ENCODE assay signal across 8 cellular contexts in genomic region chr6:392441-393390, GRCh38. TPM values are rescaled to one million over a fixed set of nuclear protein-coding genes. Genes with fewer than 3 reads are reported as not detected.
DNase-seq lines count a peak whose midpoint lies in the region; ATAC-seq and TF ChIP-seq lines count a peak whose summit lies in the region.

No MANE protein-coding gene starts in this region.

- no peaks in the 10 kb centered on the region for H3K36me3 ChIP-seq in skeletal muscle satellite cell (ENCODE audit: insufficient read depth, low read length)

- DNase-seq in activated CD8-positive, alpha-beta T cell treated with anti-CD3 and anti-CD28 coated beads, Interleukin-2, amount 10 ng/mL, durations not matched to agents 7 days and 5 days: peak; percentile 69
- DNase-seq in left ventricle myocardium superior (no peak), AG20443 (ENCODE audit: low spot score) (no peak)

- POLR2A ChIA-PET in activated CD8-positive, alpha-beta T cell treated with anti-CD3 and anti-CD28 coated beads, Interleukin-2, amount 10 ng/mL, durations not matched to agents 7 days and 5 days (lab: Charles Lee): interaction anchor here (0.5 to 10.4 kb wide), 50 partner anchors 9 to 319 kb away, joined by 3 to 231 read pairs (median 5); partner anchors contain the start of gene DUSP22

- ATAC-seq in activated CD8-positive, alpha-beta T cell treated with anti-CD3 and anti-CD28 coated beads, Interleukin-2, amount 10 ng/mL, durations not matched to agents 7 days and 5 days: peak; percentile 32
- ATAC-seq in left ventricle myocardium superior (peak; percentile 36), HG02798 (IDR thresholded peaks at IDR 0.05; ENCODE audit: poor library complexity, unreplicated experiment) (no peak), HG03280 (IDR thresholded peaks at IDR 0.05; ENCODE audit: unreplicated experiment) (no peak), HG02759 (IDR thresholded peaks at IDR 0.05; ENCODE audit: unreplicated experiment) (no peak)

- peak overlapping the region; percentile 39 for H3K4me3 ChIP-seq in skeletal muscle satellite cell (ENCODE audit: low read length)

- no peaks in the 10 kb centered on the region for H3K9me3 ChIP-seq in skeletal muscle satellite cell (replicated peaks; ENCODE audit: low read length)

- H3K4me2 ChIP-seq in skeletal muscle satellite cell (ENCODE audit: low read length): peak overlapping the region; percentile 75

- H3K4me1 Mint-ChIP-seq in activated CD8-positive, alpha-beta T cell treated with anti-CD3 and anti-CD28 coated beads, Interleukin-2, amount 10 ng/mL, durations not matched to agents 7 days and 5 days (ENCODE audit: low read depth): peaks cover 60% of the 10 kb centered on the region

- H3K36me3 Mint-ChIP-seq in activated CD8-positive, alpha-beta T cell treated with anti-CD3 and anti-CD28 coated beads, Interleukin-2, amount 10 ng/mL, durations not matched to agents 7 days and 5 days (ENCODE audit: low read depth): peaks cover 46% of the 10 kb centered on the region

- no peak overlapping the region for H3K9ac ChIP-seq in skeletal muscle satellite cell (ENCODE audit: low read depth, low read length)

- CTCF ChIA-PET in activated CD8-positive, alpha-beta T cell treated with anti-CD3 and anti-CD28 coated beads, Interleukin-2, amount 10 ng/mL, durations not matched to agents 7 days and 5 days (lab: Charles Lee): interaction anchor here (0.7 to 9.7 kb wide), 20 partner anchors 7 to 212 kb away, joined by 3 to 85 read pairs (median 4); no protein-coding TSS in a partner anchor

- H3K4me3 Mint-ChIP-seq in activated CD8-positive, alpha-beta T cell treated with anti-CD3 and anti-CD28 coated beads, Interleukin-2, amount 10 ng/mL, durations not matched to agents 7 days and 5 days: peak overlapping the region; percentile 86

- intact Hi-C loops in left ventricle myocardium superior (cut with micrococcal nuclease): no loop called here

- TF ChIP-seq POLR2A in GM19099 (IDR thresholded peaks at IDR 0.05; ENCODE audit: extremely low read depth, insufficient read length, low read depth): peak; percentile 58

- H3K9me3 Mint-ChIP-seq in activated CD8-positive, alpha-beta T cell treated with anti-CD3 and anti-CD28 coated beads, Interleukin-2, amount 10 ng/mL, durations not matched to agents 7 days and 5 days (ENCODE audit: insufficient read depth): no peaks in the 10 kb centered on the region

- peak overlapping the region; percentile 94 for H3K27ac Mint-ChIP-seq in activated CD8-positive, alpha-beta T cell treated with anti-CD3 and anti-CD28 coated beads, Interleukin-2, amount 10 ng/mL, durations not matched to agents 7 days and 5 days

- peaks cover 94% of the 10 kb centered on the region for H3K27me3 ChIP-seq in skeletal muscle satellite cell (ENCODE audit: control insufficient read depth, insufficient read depth, low read length)

- no peaks in the 10 kb centered on the region for H3K27me3 Mint-ChIP-seq in activated CD8-positive, alpha-beta T cell treated with anti-CD3 and anti-CD28 coated beads, Interleukin-2, amount 10 ng/mL, durations not matched to agents 7 days and 5 days (ENCODE audit: low read depth)

- peaks cover 22% of the 10 kb centered on the region for H3K4me1 ChIP-seq in skeletal muscle satellite cell (ENCODE audit: control insufficient read depth, insufficient read depth, low read length)

RNA-seq across cellular contexts. Expression of gene IRF4, which starts 1.2 kb away (rescaled TPM):
- 10 to 100 TPM; 91.2 to 95.2 TPM for total RNA-seq in activated CD8-positive, alpha-beta T cell treated with anti-CD3 and anti-CD28 coated beads, Interleukin-2, amount 10 ng/mL, durations not matched to agents 7 days and 5 days
- 0.32 TPM for total RNA-seq in left ventricle myocardium superior
- total RNA-seq in skeletal muscle satellite cell (2012; rRNA removed): 0.22 and 4.8 TPM in 2 replicates

Comparison
In these comparisons a context has a peak if more than half of its experiments do, and no peak if none do; other contexts are left out.
1. ATAC-seq: peak in activated CD8-positive, alpha-beta T cell treated with anti-CD3 and anti-CD28 coated beads, Interleukin-2, amount 10 ng/mL, durations not matched to agents 7 days and 5 days (single experiment) and left ventricle myocardium superior (single experiment); none in HG02798 (single experiment), HG03280 (single experiment) and HG02759 (single experiment).
2. RNA of gene IRF4, which starts 1.2 kb away (total RNA-seq): 91.2 to 95.2 TPM in activated CD8-positive, alpha-beta T cell treated with anti-CD3 and anti-CD28 coated beads, Interleukin-2, amount 10 ng/mL, durations not matched to agents 7 days and 5 days; 0.32 TPM in left ventricle myocardium superior (single experiment); every median in the first group is over 10 times any median in the second.